Comparison of ENCODE assay signal across 8 cellular contexts in genomic region chr1:100039571-100039970, GRCh38.
DNase-seq lines count a peak whose midpoint lies in the region; ATAC-seq and TF ChIP-seq lines count a peak whose summit lies in the region.

No MANE protein-coding gene starts in this region.

- H3K27ac ChIP-seq in spleen = peak overlapping the region; percentile 17 to 100 (median 98)

- POLR2A ChIA-PET in WTC11 (lab: Charles Lee) = no interaction called here

- no peaks in the 10 kb centered on the region for H3K27me3 ChIP-seq in spleen (replicated peaks in 1 of 7)

- peaks cover 0 to 5% (median 0%) of the 10 kb centered on the region in 6 donors for H3K36me3 ChIP-seq in spleen

- H3K9me3 Mint-ChIP-seq in T-helper 1 cell treated with Interleukin-12 subunit alpha and Interleukin-12 subunit beta and Interleukin-4 antibody, amounts not matched to agents 30 μg/mL and 1 μg/mL, for 36 hours = no peaks in the 10 kb centered on the region
- H3K9me3 Mint-ChIP-seq in WTC11 (peaks cover 14% of the 10 kb centered on the region), glutamatergic neuron (ENCODE audit: unreplicated experiment) (peaks cover 6% of the 10 kb centered on the region)

- peak overlapping the region; percentile 96 for H3K4me3 Mint-ChIP-seq in T-helper 1 cell treated with Interleukin-12 subunit alpha and Interleukin-12 subunit beta and Interleukin-4 antibody, amounts not matched to agents 30 μg/mL and 1 μg/mL, for 36 hours
- H3K4me3 Mint-ChIP-seq in WTC11 = peak overlapping the region; percentile 93
- peak overlapping the region; percentile 98 for H3K4me3 Mint-ChIP-seq in glutamatergic neuron (ENCODE audit: unreplicated experiment)

- no peak for ATAC-seq in WTC11
- no peak for ATAC-seq in HG03469 (IDR thresholded peaks at IDR 0.05; ENCODE audit: unreplicated experiment)
- ATAC-seq in HG02884 (IDR thresholded peaks at IDR 0.05; ENCODE audit: unreplicated experiment) = no peak
- no peak for ATAC-seq in GM19467 (IDR thresholded peaks at IDR 0.05; ENCODE audit: unreplicated experiment)

- H3K4me1 Mint-ChIP-seq in T-helper 1 cell treated with Interleukin-12 subunit alpha and Interleukin-12 subunit beta and Interleukin-4 antibody, amounts not matched to agents 30 μg/mL and 1 μg/mL, for 36 hours (ENCODE audit: low read depth) = peaks cover 35% of the 10 kb centered on the region
- H3K4me1 Mint-ChIP-seq in WTC11 (peaks cover 43% of the 10 kb centered on the region), glutamatergic neuron (ENCODE audit: low read depth, unreplicated experiment) (peaks cover 7% of the 10 kb centered on the region)

- WGBS in spleen, 5 donors = 14 to 34% (median 18%) methylated on average over 2 of the region's 2 CpGs

- no peak for TF ChIP-seq POLR2A in spleen (IDR thresholded peaks at IDR 0.05)

- H3K36me3 Mint-ChIP-seq in T-helper 1 cell treated with Interleukin-12 subunit alpha and Interleukin-12 subunit beta and Interleukin-4 antibody, amounts not matched to agents 30 μg/mL and 1 μg/mL, for 36 hours (ENCODE audit: low read depth) = peaks cover 25% of the 10 kb centered on the region
- H3K36me3 Mint-ChIP-seq in WTC11 = peaks cover 14% of the 10 kb centered on the region
- no peaks in the 10 kb centered on the region for H3K36me3 Mint-ChIP-seq in glutamatergic neuron (ENCODE audit: unreplicated experiment)

- no peaks in the 10 kb centered on the region for H3K27me3 Mint-ChIP-seq in T-helper 1 cell treated with Interleukin-12 subunit alpha and Interleukin-12 subunit beta and Interleukin-4 antibody, amounts not matched to agents 30 μg/mL and 1 μg/mL, for 36 hours (ENCODE audit: low read depth)
- H3K27me3 Mint-ChIP-seq in WTC11 (ENCODE audit: low read depth) (no peaks in the 10 kb centered on the region), glutamatergic neuron (ENCODE audit: unreplicated experiment) (peaks cover 9% of the 10 kb centered on the region)

- TF ChIP-seq CTCF in WTC11 (IDR thresholded peaks at IDR 0.05) (no peak), glutamatergic neuron (IDR thresholded peaks at IDR 0.05; ENCODE audit: partially characterized antibody, unreplicated experiment) (no peak), spleen (IDR thresholded peaks at IDR 0.05 in 8 of 11, conservative IDR thresholded peaks at IDR 0.05 in 3 of 11) (no peak)

- H3K4me1 ChIP-seq in spleen = peaks cover 22 to 79% (median 61%) of the 10 kb centered on the region in 6 donors

- H3K27ac Mint-ChIP-seq in T-helper 1 cell treated with Interleukin-12 subunit alpha and Interleukin-12 subunit beta and Interleukin-4 antibody, amounts not matched to agents 30 μg/mL and 1 μg/mL, for 36 hours = peak overlapping the region; percentile 98
- peak overlapping the region; percentile 97 for H3K27ac Mint-ChIP-seq in WTC11
- H3K27ac Mint-ChIP-seq in glutamatergic neuron (ENCODE audit: unreplicated experiment) = peak overlapping the region; percentile 97

- CTCF ChIA-PET in WTC11 (lab: Charles Lee) = no interaction called here

- DNase-seq in T-helper 1 cell (no peak), WTC11 (ENCODE audit: low spot score) (no peak), glutamatergic neuron (no peak), spleen (no peak)

- no peaks in the 10 kb centered on the region for H3K9me3 ChIP-seq in spleen

- H3K4me3 ChIP-seq in spleen = peak overlapping the region in 6 of 8 donors; percentile 75 to 94 (median 85)

- intact Hi-C loops in spleen (cut with DNase I; ENCODE audit: low total_unique reads) = no loop called here

TF ChIP-seq in WTC11, 78 proteins besides CTCF, POLR2A, EP300 and RAD21:
- TF ChIP-seq NR2C2 (CRISPR knock-in tag; IDR thresholded peaks at IDR 0.05) = no peak
